22 cellular contexts compared by ENCODE assay signal in genomic region chr15:57322602-57323250, GRCh38. TPM values are rescaled to one million over a fixed set of nuclear protein-coding genes. Genes with fewer than 3 reads are reported as not detected.
A peak's percentile ranks its signal among the peaks of the same experiment; 100 is the strongest.
DNase-seq lines count a peak whose midpoint lies in the region; ATAC-seq, FAIRE-seq and TF ChIP-seq lines count a peak whose summit lies in the region.
"Had no signal": no experiment of that assay in that cellular context is flagged by ENCODE, and none has a peak within 500 bp of the region (broad histone marks: within the 10 kb centered on the region; RNA-seq: fewer than 3 reads in every experiment).

No MANE protein-coding gene starts in this region.

- no peaks in the 10 kb centered on the region for H3K27me3 ChIP-seq in A673 (replicated peaks; ENCODE audit: insufficient read depth, low read depth, low read length, poor library complexity)
- no peaks in the 10 kb centered on the region for H3K27me3 ChIP-seq in Karpas-422 (ENCODE audit: low read length)
- H3K27me3 ChIP-seq in K562 (ENCODE audit: control insufficient read depth in 2 of 2, insufficient read depth in 2 of 2, low read length in 2 of 2) = no peaks in the 10 kb centered on the region
- H3K27me3 ChIP-seq in sigmoid colon = no peaks in the 10 kb centered on the region
- H3K27me3 ChIP-seq: esophagus muscularis mucosa, heart left ventricle, uterus had no signal

- TF ChIP-seq CTCF in A673 (conservative IDR thresholded peaks at IDR 0.05; ENCODE audit: low read depth, low read length) = no peak
- TF ChIP-seq CTCF in K562 (IDR thresholded peaks at IDR 0.05 in 2 of 3, conservative IDR thresholded peaks at IDR 0.05 in 1 of 3; ENCODE audit: insufficient read depth in 2 of 3, low read depth in 1 of 3, low read length in 3 of 3) = no peak
- TF ChIP-seq CTCF in nephron progenitor cell (IDR thresholded peaks at IDR 0.05) = no peak
- no peak for TF ChIP-seq CTCF in sigmoid colon (IDR thresholded peaks at IDR 0.05)

- TF ChIP-seq POLR2A in K562 (conservative IDR thresholded peaks at IDR 0.05) (no peak), sigmoid colon (IDR thresholded peaks at IDR 0.05) (no peak)

- H3K36me3 ChIP-seq in A673 (ENCODE audit: insufficient read depth, low read length, poor library complexity, severe bottlenecking) = no peaks in the 10 kb centered on the region
- no peaks in the 10 kb centered on the region for H3K36me3 ChIP-seq in Karpas-422 (ENCODE audit: insufficient read depth, low read length)
- no peaks in the 10 kb centered on the region; the same call in 2 of the 3 replicates for H3K36me3 ChIP-seq in K562 (ENCODE audit: control insufficient read depth, insufficient read depth, low read length)
- H3K36me3 ChIP-seq in sigmoid colon = no peaks in the 10 kb centered on the region
- H3K36me3 ChIP-seq: esophagus muscularis mucosa, heart left ventricle, uterus had no signal

- H3K9me2 ChIP-seq in Karpas-422 (replicated peaks; ENCODE audit: insufficient read depth, low read length) = no peaks in the 10 kb centered on the region

- H3K9me1 ChIP-seq in K562 (ENCODE audit: control insufficient read depth, insufficient read depth, low read length) = no peaks in the 10 kb centered on the region

- no peaks in the 10 kb centered on the region for H3K36me3 Mint-ChIP-seq in nephron progenitor cell (ENCODE audit: low read depth)
- H3K36me3 Mint-ChIP-seq: WTC11 had no signal

- intact Hi-C loops in A673 (cut with micrococcal nuclease; ENCODE audit: unreplicated experiment) = no loop called here
- intact Hi-C loops in K562 (cut with micrococcal nuclease) = loop anchor here (5.0 kb wide), 2 partner anchors 100 to 1925 kb away; no protein-coding TSS in a partner anchor
- intact Hi-C loops in sigmoid colon (cut with DNase I) = no loop called here

- CTCF ChIA-PET in A673 (lab: Charles Lee) = no interaction called here
- CTCF ChIA-PET in K562 (lab: Yijun Ruan, JAX; ENCODE audit: low intra/inter-chr PET ratio) = interaction anchor here (0.6 kb wide), 1 partner anchor 1076 kb away, joined by 3 read pairs; no protein-coding TSS in a partner anchor

- peak overlapping the region; percentile 13 for H3K4me3 Mint-ChIP-seq in nephron progenitor cell
- H3K4me3 Mint-ChIP-seq: stimulated activated naive CD8-positive, alpha-beta T cell treated with anti-CD3 and anti-CD28 coated beads, Interleukin-15, Interleukin-2, amounts not matched to agents 100 ng/mL and 50 ng/mL, for 24 hours; WTC11 had no signal

- H3K4me1 ChIP-seq in A673 (ENCODE audit: insufficient read depth, low read length, poor library complexity, severe bottlenecking) (peaks cover 30% of the 10 kb centered on the region), Karpas-422 (ENCODE audit: low read length) (peaks cover 16% of the 10 kb centered on the region), K562 (replicated peaks in 1 of 2; ENCODE audit: control insufficient read depth in 2 of 2, insufficient read depth in 2 of 2, low read length in 2 of 2) (peaks cover 53 to 56% of the 10 kb centered on the region in 2 experiments), sigmoid colon (peaks cover 0 to 4% (median 0%) of the 10 kb centered on the region in 4 donors)
- H3K4me1 ChIP-seq: parathyroid adenoma, uterus had no signal

- no peak overlapping the region for H3K4me3 ChIP-seq in A673 (ENCODE audit: low read depth, low read length, poor library complexity, severe bottlenecking)
- no peak overlapping the region for H3K4me3 ChIP-seq in Karpas-422 (ENCODE audit: low read length)
- H3K4me3 ChIP-seq in K562 = peak overlapping the region; percentile 28; the same call in 1 of the 2 replicates
- no peak overlapping the region for H3K4me3 ChIP-seq in sigmoid colon
- H3K4me3 ChIP-seq: esophagus muscularis mucosa, heart left ventricle, uterus had no signal

- peaks cover 3% of the 10 kb centered on the region for H3K27me3 Mint-ChIP-seq in nephron progenitor cell (ENCODE audit: low read depth, poor library complexity)
- H3K27me3 Mint-ChIP-seq: stimulated activated naive CD8-positive, alpha-beta T cell treated with anti-CD3 and anti-CD28 coated beads, Interleukin-15, Interleukin-2, amounts not matched to agents 100 ng/mL and 50 ng/mL, for 24 hours had no signal

- no peak overlapping the region for H2AFZ ChIP-seq in Karpas-422 (ENCODE audit: low read length)
- H2AFZ ChIP-seq in K562 (ENCODE audit: low read depth, low read length) = peak overlapping the region; percentile 94
- H2AFZ ChIP-seq: parathyroid adenoma had no signal

- H3K27ac ChIP-seq in A673 (ENCODE audit: low read depth, low read length, poor library complexity, severe bottlenecking) (peak overlapping the region; percentile 54), Karpas-422 (ENCODE audit: low read length) (no peak overlapping the region), K562 (ENCODE audit: extremely low read depth, low read depth, low read length) (peak overlapping the region; percentile 99), sigmoid colon (no peak overlapping the region)
- H3K27ac ChIP-seq: heart left ventricle, parathyroid adenoma, uterus had no signal

- in situ Hi-C loops in K562 (cut with MboI) = loop anchor here (25.0 kb wide), 1 partner anchor 835 kb away; no protein-coding TSS in a partner anchor

- no TSS peak for BruUV-seq in A673 (replicated peaks; lab: Mats Ljungman, UMichigan)
- BruUV-seq in K562 (replicated peaks; lab: Mats Ljungman, UMichigan) = TSS peak; percentile 99

- TF ChIP-seq RAD21 in K562 (CRISPR knock-in tag; conservative IDR thresholded peaks at IDR 0.05 in 1 of 2, IDR thresholded peaks at IDR 0.05 in 1 of 2) = no peak

- POLR2A ChIA-PET in A673 (lab: Charles Lee; ENCODE audit: low non-redundant PET) = no interaction called here
- POLR2A ChIA-PET in K562 (lab: Yijun Ruan, JAX) = interaction anchor here (0.6 to 2.4 kb wide), 7 partner anchors 10 to 1794 kb away, joined by 3 to 10 read pairs (median 3); no protein-coding TSS in a partner anchor

- DNase-seq in A673 (ENCODE audit: low spot score) = no peak
- DNase-seq in Karpas-422 = no peak
- peak in 1 of 4 experiments; percentile 39 for DNase-seq in K562 (ENCODE audit: extremely low read depth in 1 of 4, low spot score in 3 of 4)
- no peak for DNase-seq in nephron progenitor cell
- no peak for DNase-seq in sigmoid colon
- no peak for DNase-seq in activated CD8-positive, alpha-beta memory T cell treated with anti-CD3 and anti-CD28 coated beads, Interleukin-2, amount 50 U/mL, for 48 hours
- DNase-seq: activated gamma-delta T cell; AML-193; KG1; midbrain; stimulated activated CD4-positive, alpha-beta T cell treated with anti-CD3 and anti-CD28 coated beads, Interleukin-12 subunit alpha, Interleukin-12 subunit beta, amount 100 ng/mL, for 4 hours; uterus had no signal

- WGBS in K562 (ENCODE audit: insufficient coverage, low coverage, missing lambda C conversion rate) = 7% methylated on average over 11 of the region's 11 CpGs
- 95 to 96% methylated on average over 11 of the region's 11 CpGs for WGBS in sigmoid colon, 2 donors

- H4K20me1 ChIP-seq in Karpas-422 (ENCODE audit: insufficient read depth, low read depth, low read length) = no peaks in the 10 kb centered on the region
- H4K20me1 ChIP-seq in K562 (replicated peaks; ENCODE audit: control insufficient read depth, insufficient read depth, low read length) = no peaks in the 10 kb centered on the region

- TF ChIP-seq EP300 in K562 (IDR thresholded peaks at IDR 0.05; ENCODE audit: low read length) (no peak), sigmoid colon (IDR thresholded peaks at IDR 0.05) (no peak)

- H3K4me2 ChIP-seq in Karpas-422 (ENCODE audit: low read depth, low read length, poor library complexity, severe bottlenecking) (peak overlapping the region; percentile 53), K562 (ENCODE audit: insufficient read depth, low read length) (peak overlapping the region; percentile 72)

- H3K27ac Mint-ChIP-seq in nephron progenitor cell = peak overlapping the region; percentile 92
- H3K27ac Mint-ChIP-seq: stimulated activated naive CD8-positive, alpha-beta T cell treated with anti-CD3 and anti-CD28 coated beads, Interleukin-15, Interleukin-2, amounts not matched to agents 100 ng/mL and 50 ng/mL, for 24 hours; WTC11 had no signal

- no peaks in the 10 kb centered on the region for H3K79me2 ChIP-seq in Karpas-422 (ENCODE audit: low read length)
- peaks cover 7% of the 10 kb centered on the region; the same call in 2 of the 3 replicates for H3K79me2 ChIP-seq in K562 (ENCODE audit: control insufficient read depth, insufficient read depth, low read length)
- H3K79me2 ChIP-seq: parathyroid adenoma had no signal

- H3K9me3 ChIP-seq in A673 (ENCODE audit: low read depth, low read length, poor library complexity, severe bottlenecking) (no peaks in the 10 kb centered on the region), Karpas-422 (ENCODE audit: low read length) (no peaks in the 10 kb centered on the region), K562 (replicated peaks; ENCODE audit: control insufficient read depth, insufficient read depth, low read depth, low read length) (peaks cover 3% of the 10 kb centered on the region; the same call in 1 of the 2 replicates), sigmoid colon (no peaks in the 10 kb centered on the region)
- H3K9me3 ChIP-seq: esophagus muscularis mucosa, heart left ventricle, uterus had no signal

- no peaks in the 10 kb centered on the region for H3K9me3 Mint-ChIP-seq in nephron progenitor cell
- H3K9me3 Mint-ChIP-seq: stimulated activated naive CD8-positive, alpha-beta T cell treated with anti-CD3 and anti-CD28 coated beads, Interleukin-15, Interleukin-2, amounts not matched to agents 100 ng/mL and 50 ng/mL, for 24 hours; WTC11 had no signal

- peaks cover 47% of the 10 kb centered on the region for H3K4me1 Mint-ChIP-seq in nephron progenitor cell

- FAIRE-seq in K562 (lab: Jason Lieb, UNC) = peak; percentile 15
- FAIRE-seq: colon, GM18507, keratinocyte had no signal

- ATAC-seq in K562 (no peak), GM19351 (IDR thresholded peaks at IDR 0.05; ENCODE audit: unreplicated experiment) (no peak), GM21423 (IDR thresholded peaks at IDR 0.05; ENCODE audit: unreplicated experiment) (no peak)
- ATAC-seq: heart left ventricle had no signal

- H3K9ac ChIP-seq in Karpas-422 (ENCODE audit: low read length) = no peak overlapping the region
- peak overlapping the region; percentile 79 to 87; a peak in 3 of 4 replicates for H3K9ac ChIP-seq in K562 (ENCODE audit: insufficient read depth in 1 of 2, low read depth in 2 of 2, low read length in 2 of 2)
- H3K9ac ChIP-seq: parathyroid adenoma had no signal

RNA-seq across cellular contexts. Expression of gene CGNL1, which starts 53.6 kb away (rescaled TPM):
- total RNA-seq in A673 (2021) (0.58 and 1.1 TPM in 2 replicates), K562 (2014; rRNA removed) (not detected in 2 replicates), K562 (2014; rRNA removed; fragmentation: Illumina TruSeq; extraction: Trizol) (not detected in 2 replicates), K562 (2015; rRNA removed; fragmentation: Illumina TruSeq; extraction: Trizol) (not detected in 2 replicates), K562 (2021) (0.07 and 0.18 TPM in 2 replicates), sigmoid colon (1 to 10 TPM; 1.9 to 7.2 (median 3.4) TPM)
- total RNA-seq in Karpas-422 (2014; rRNA removed; shearing (Covaris generic); ENCODE audit: low replicate concordance) = not detected in 2 replicates
- total RNA-seq in K562 (2011; cell fraction: chromatin; rRNA removed; ENCODE audit: low replicate concordance) = not detected in 2 replicates
- total RNA-seq in K562 (2011; cell fraction: nucleolus; rRNA removed) = not detected in 2 replicates
- not detected in 2 replicates for total RNA-seq in K562 (2011; cell fraction: nucleoplasm; rRNA removed)
- polyA plus RNA-seq in K562 (2011; rRNA removed) (not detected in 2 replicates), K562 (2014; fragmentation: Illumina TruSeq; extraction: Trizol) (0.01 TPM in 1 of 2 replicates, not detected in the other), K562 (2014; fragmentation: Nextera tagmentation; extraction: Ambion mirVana) (not detected), K562 (2014; rRNA removed) (not detected in 2 replicates), sigmoid colon (1 to 10 TPM in 2 of 3 donors, under 1 TPM in 1; 0.69 to 2.4 (median 1.8) TPM)
- polyA plus RNA-seq in K562 (2011; cell fraction: cytosol; rRNA removed) = not detected in 2 replicates
- 0.01 TPM in 1 of 2 replicates, not detected in the other for polyA plus RNA-seq in K562 (2011; cell fraction: nucleus; rRNA removed)
- polyA plus RNA-seq in K562 (2012) = 0.01 TPM in 1 of 2 replicates, not detected in the other
- polyA minus RNA-seq in K562 (2011; rRNA and poly(A)+ RNA removed) = not detected in 2 replicates
- polyA minus RNA-seq in K562 (2011; cell fraction: cytosol; rRNA and poly(A)+ RNA removed) = not detected in 2 replicates
- not detected in 2 replicates for polyA minus RNA-seq in K562 (2011; cell fraction: nucleus; rRNA and poly(A)+ RNA removed)

Comparison
In these comparisons a context has a peak if more than half of its experiments do, and no peak if none do; other contexts are left out.
1. H3K27ac ChIP-seq: peak in A673 (single experiment) and K562 (single experiment); none in Karpas-422 (single experiment) and sigmoid colon (0 of 4).